23 cellular contexts compared by ENCODE assay signal in the genomic region with DNA sequence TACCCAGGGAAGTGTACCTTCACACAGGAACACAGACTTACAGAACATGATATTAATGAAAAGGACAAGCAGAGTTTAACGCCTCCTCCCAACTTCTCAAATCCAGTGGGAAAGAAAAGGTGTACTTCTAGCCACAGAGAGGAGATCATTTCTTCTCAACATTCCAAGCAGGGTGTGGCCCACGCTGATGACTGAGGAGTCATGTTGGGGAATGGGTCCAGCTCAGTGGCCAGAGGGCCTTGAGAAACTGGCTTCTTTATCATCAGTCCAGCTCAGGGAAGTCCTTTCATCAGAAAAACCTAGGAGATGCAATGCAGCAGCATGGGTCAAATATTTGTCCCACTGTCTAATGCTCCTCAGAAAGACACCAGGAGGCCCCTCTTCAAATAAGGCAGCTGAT.
"Had no signal": no experiment of that assay in that cellular context is flagged by ENCODE, and none has a peak within 500 bp of the region (broad histone marks: within the 10 kb centered on the region; RNA-seq: fewer than 3 reads in every experiment).

No MANE protein-coding gene starts in this region.

- H3K9me3 ChIP-seq: colonic mucosa, right lobe of liver, transverse colon had no signal

- H3K4me3 ChIP-seq: colonic mucosa, dorsolateral prefrontal cortex, hepatocyte, lung, right lobe of liver, skin epidermis, transverse colon had no signal

- ATAC-seq: activated CD8-positive, alpha-beta T cell treated with anti-CD3 and anti-CD28 coated beads, Interleukin-2, amount 10 ng/mL, durations not matched to agents 7 days and 5 days; left lobe of liver; naive thymus-derived CD4-positive, alpha-beta T cell; right lobe of liver; stimulated activated effector memory CD8-positive, alpha-beta T cell treated with anti-CD3 and anti-CD28 coated beads, Interleukin-12 subunit alpha, Interleukin-12 subunit beta, amount 100 ng/mL, for 72 hours; stimulated activated naive CD8-positive, alpha-beta T cell treated with anti-CD3 and anti-CD28 coated beads, Interleukin-15, amount 100 ng/mL, for 72 hours had no signal

- H3K4me1 ChIP-seq: colonic mucosa, right lobe of liver, transverse colon had no signal

- H3K27me3 ChIP-seq: colonic mucosa, hepatocyte, right lobe of liver, transverse colon had no signal

- H3K36me3 ChIP-seq: colonic mucosa, right lobe of liver, transverse colon, WERI-Rb-1 had no signal

- DNase-seq: activated CD4-positive, alpha-beta T cell treated with anti-CD3 and anti-CD28 coated beads, Interleukin-2, amount 50 U/mL, for 1 hour; activated CD4-positive, CD25-positive, alpha-beta regulatory T cell treated with anti-CD3 and anti-CD28 coated beads, Interleukin-2, amount 50 U/mL, for 72 hours; activated CD8-positive, alpha-beta T cell treated with anti-CD3 and anti-CD28 coated beads, Interleukin-2, amount 10 ng/mL, durations not matched to agents 7 days and 5 days; activated gamma-delta T cell treated with Interleukin-2 at 50 U/mL for 16 hours; activated T-cell treated with anti-CD3 and anti-CD28 coated beads, Interleukin-2, amount 50 U/mL, for 1 hour; aorta; colonic mucosa; dorsolateral prefrontal cortex; endodermal cell; immature natural killer cell; naive thymus-derived CD4-positive, alpha-beta T cell; occipital lobe; right lobe of liver; stimulated activated CD4-positive, alpha-beta T cell treated with anti-CD3 and anti-CD28 coated beads, Interleukin-1b, Interleukin-23, amount 100 ng/mL, for 48 hours; stimulated activated naive CD8-positive, alpha-beta T cell treated with anti-CD3 and anti-CD28 coated beads, Interleukin-15, amount 100 ng/mL, for 72 hours; transverse colon; WERI-Rb-1 had no signal

- H3K27ac ChIP-seq: colonic mucosa, dorsolateral prefrontal cortex, epithelial cell of prostate, hepatocyte, right lobe of liver, skin epidermis, transverse colon, WERI-Rb-1 had no signal
